ENCODE assay signal across 13 cellular contexts in the genomic region with DNA sequence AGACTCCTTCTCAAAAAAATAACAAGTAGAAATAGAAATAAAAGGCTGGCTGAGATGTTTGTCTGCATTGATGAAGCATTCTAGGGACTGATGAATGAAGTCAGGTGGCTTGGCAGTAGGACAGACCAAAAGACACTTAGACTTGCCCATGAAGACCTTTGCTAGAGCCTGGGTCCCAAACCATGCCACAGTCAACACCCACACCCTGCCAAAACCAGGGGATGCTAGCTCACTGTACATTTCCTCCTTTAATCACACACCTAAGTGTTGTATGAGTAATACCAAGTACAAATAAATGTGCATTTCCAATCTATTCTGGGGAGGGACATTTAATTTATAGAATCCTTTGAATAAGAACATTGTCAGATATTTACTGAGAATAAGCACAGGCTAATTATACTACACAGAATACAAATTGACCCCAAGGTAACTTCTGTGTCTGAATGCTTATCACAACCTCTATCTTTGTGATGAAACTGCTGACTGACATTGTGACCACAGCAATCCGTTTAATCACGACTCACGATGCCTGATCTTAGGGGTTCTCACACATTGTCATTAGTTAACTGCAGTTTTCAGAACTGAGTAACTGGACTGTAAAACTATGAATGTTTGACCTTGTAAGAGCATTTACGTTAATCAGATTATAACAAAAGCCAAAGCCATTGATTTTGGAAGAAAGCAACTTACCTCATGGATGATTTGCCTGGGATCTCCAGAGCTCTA. TPM values are rescaled to one million over a fixed set of nuclear protein-coding genes. Genes with fewer than 3 reads are reported as not detected.
"Had no signal": no experiment of that assay in that cellular context is flagged by ENCODE, and none has a peak within 500 bp of the region (broad histone marks: within the 10 kb centered on the region; RNA-seq: fewer than 3 reads in every experiment).

No MANE protein-coding gene starts in this region.

- ATAC-seq: left colon had no signal

- H3K4me1 ChIP-seq: tibial artery had no signal

- H3K27ac ChIP-seq: tibial artery had no signal

- DNase-seq: activated CD4-positive, alpha-beta T cell treated with anti-CD3 and anti-CD28 coated beads, Interleukin-2, amount 50 U/mL, for 4 hours; activated effector memory CD4-positive, alpha-beta T cell treated with anti-CD3 and anti-CD28 coated beads, Interleukin-2, amount 50 U/mL, for 16 hours; activated T-cell treated with anti-CD3 and anti-CD28 coated beads, Interleukin-2, amount 50 U/mL, for 1 hour; anterior cingulate cortex; effector CD8-positive, alpha-beta T cell; foreskin melanocyte; left colon; stimulated activated CD4-positive, alpha-beta T cell treated with anti-CD3 and anti-CD28 coated beads, Interleukin-12 subunit alpha, Interleukin-12 subunit beta, amount 100 ng/mL, for 4 hours; stimulated activated CD4-positive, alpha-beta T cell treated with anti-CD3 and anti-CD28 coated beads, Interleukin-2, amount 100 ng/mL, for 24 hours; tibial artery had no signal

- H3K4me3 ChIP-seq: lung, tibial artery had no signal

- H3K36me3 ChIP-seq: tibial artery had no signal

- H3K9me3 ChIP-seq: tibial artery had no signal

- H3K27me3 ChIP-seq: tibial artery had no signal

RNA-seq across cellular contexts. Expression of a gene that starts 21.2 kb away (rescaled TPM):
- total RNA-seq: myocyte had no signal
- polyA plus RNA-seq: neural cell had no signal
